21 cellular contexts compared by ENCODE assay signal in genomic region chr20:13364278-13365170, GRCh38.
DNase-seq lines count a peak whose midpoint lies in the region; ATAC-seq, FAIRE-seq and TF ChIP-seq lines count a peak whose summit lies in the region.
"Had no signal": no experiment of that assay in that cellular context is flagged by ENCODE, and none has a peak within 500 bp of the region (broad histone marks: within the 10 kb centered on the region; RNA-seq: fewer than 3 reads in every experiment).

No MANE protein-coding gene starts in this region.

- H3K79me2 ChIP-seq in HepG2 (ENCODE audit: insufficient read depth, low read length), result no peaks in the 10 kb centered on the region
- H3K79me2 ChIP-seq in H1 (ENCODE audit: control insufficient read depth in 1 of 2, insufficient read depth in 2 of 2, low read length in 2 of 2), result no peaks in the 10 kb centered on the region

- H3K4me1 ChIP-seq in HepG2 (ENCODE audit: insufficient read depth, low read length), result no peaks in the 10 kb centered on the region
- H3K4me1 ChIP-seq in right lobe of liver, result no peaks in the 10 kb centered on the region
- no peaks in the 10 kb centered on the region; a peak in 1 of 7 replicates for H3K4me1 ChIP-seq in H1 (replicated peaks in 1 of 4; ENCODE audit: control insufficient read depth in 3 of 4, insufficient read depth in 4 of 4, low read length in 3 of 4)
- H3K4me1 ChIP-seq in left lung, result no peaks in the 10 kb centered on the region
- H3K4me1 ChIP-seq: BE2C; BLaER1 treated with 17β-estradiol and CSF1 and Interleukin-3, amounts not matched to agents 10 nM and 100 nM had no signal

- H2BK15ac ChIP-seq in H1 (ENCODE audit: low read length), result peak overlapping the region; percentile 38; the same call in 1 of the 2 replicates

- H3K4me3 Mint-ChIP-seq in nephron progenitor cell, result no peak overlapping the region
- H3K4me3 Mint-ChIP-seq: CD14-positive monocyte; CD4-positive, alpha-beta T cell; CD8-positive, alpha-beta memory T cell; GM23338 had no signal

- 64% methylated on average over 6 of the region's 6 CpGs for WGBS in HepG2 (ENCODE audit: low lambda C conversion rate)
- WGBS in right lobe of liver (ENCODE audit: insufficient coverage, low coverage, low lambda C conversion rate, missing lambda C conversion rate), result 79% methylated on average over 3 of the region's 6 CpGs
- 92% methylated on average over 6 of the region's 6 CpGs; no CpG with 5 or more reads in 1 of the 2 experiments for WGBS in H1 (ENCODE audit: extremely low coverage in 1 of 2, insufficient coverage in 1 of 2, insufficient read length in 1 of 2, insufficient replicate concordance in 2 of 2, low coverage in 1 of 2, low lambda C conversion rate in 2 of 2, missing lambda C conversion rate in 1 of 2), 2 experiments

- no peak overlapping the region for H3K9ac ChIP-seq in HepG2 (ENCODE audit: insufficient read depth, low read depth, low read length)
- H3K9ac ChIP-seq in H1 (replicated peaks in 1 of 4; ENCODE audit: extremely low read depth in 1 of 4, low read depth in 3 of 4, low read length in 3 of 4), result no peak overlapping the region
- H3K9ac ChIP-seq: BLaER1 treated with 17β-estradiol and CSF1 and Interleukin-3, amounts not matched to agents 10 nM and 100 nM had no signal

- no peak overlapping the region for H3K14ac ChIP-seq in H1 (ENCODE audit: insufficient read length)

- TF ChIP-seq EP300 in HepG2 (IDR thresholded peaks at IDR 0.05; ENCODE audit: low read depth in 2 of 2, low read length in 2 of 2) (no peak), HepG2 (CRISPR knock-in tag; IDR thresholded peaks at IDR 0.05; ENCODE audit: borderline replicate concordance) (no peak), H1 (IDR thresholded peaks at IDR 0.05; ENCODE audit: borderline replicate concordance in 1 of 2, low read depth in 2 of 2, low read length in 2 of 2) (no peak)

- peak overlapping the region; percentile 55; the same call in 1 of the 2 replicates for H2BK12ac ChIP-seq in H1 (ENCODE audit: low read depth, low read length)

- H2BK5ac ChIP-seq in H1 (ENCODE audit: low read depth, low read length), result peak overlapping the region; percentile 22; the same call in 1 of the 2 replicates

- H3K4me3 ChIP-seq in HepG2 (replicated peaks in 1 of 3; ENCODE audit: insufficient read depth in 1 of 3, low read depth in 2 of 3, low read length in 3 of 3) (no peak overlapping the region), right lobe of liver (no peak overlapping the region), H1 (ENCODE audit: extremely low read depth in 1 of 4, insufficient read depth in 2 of 4, low read depth in 3 of 4, low read length in 4 of 4) (no peak overlapping the region), left lung (no peak overlapping the region)
- H3K4me3 ChIP-seq: BLaER1 treated with 17β-estradiol and CSF1 and Interleukin-3, amounts not matched to agents 10 nM and 100 nM; GM23338 had no signal

- H3K18ac ChIP-seq in H1 (ENCODE audit: extremely low read depth, low read length), result peak overlapping the region; percentile 10; the same call in 1 of the 2 replicates

- H3K56ac ChIP-seq in H1 (replicated peaks; ENCODE audit: insufficient read length, low read depth, low read length), result no peak overlapping the region

- in situ Hi-C loops in HepG2 (cut with HindIII; ENCODE audit: extremely low pct_ligation_motif_present, low pct_unique_long_range_greater_than_20kb), result no loop called here

- no peaks in the 10 kb centered on the region for H3K23me2 ChIP-seq in H1 (ENCODE audit: low read depth, low read length)

- H3K9me3 ChIP-seq in HepG2 (ENCODE audit: low read length), result no peaks in the 10 kb centered on the region
- H3K9me3 ChIP-seq in right lobe of liver, result no peaks in the 10 kb centered on the region
- no peaks in the 10 kb centered on the region for H3K9me3 ChIP-seq in H1 (ENCODE audit: insufficient read depth in 2 of 2, low read depth in 1 of 2, low read length in 1 of 2)
- H3K9me3 ChIP-seq in left lung, result peaks cover 0 to 5% of the 10 kb centered on the region in 2 donors
- H3K9me3 ChIP-seq: BE2C; BLaER1 treated with 17β-estradiol and CSF1 and Interleukin-3, amounts not matched to agents 10 nM and 100 nM had no signal

- no peaks in the 10 kb centered on the region for H3K36me3 Mint-ChIP-seq in nephron progenitor cell (ENCODE audit: low read depth)
- H3K36me3 Mint-ChIP-seq: CD14-positive monocyte had no signal

- H3K36me3 ChIP-seq in HepG2 (replicated peaks in 1 of 2; ENCODE audit: control insufficient read depth in 1 of 2, insufficient read depth in 2 of 2, low read length in 2 of 2) (no peaks in the 10 kb centered on the region), right lobe of liver (no peaks in the 10 kb centered on the region), H1 (ENCODE audit: control insufficient read depth in 2 of 4, insufficient read depth in 4 of 4, low read length in 3 of 4) (no peaks in the 10 kb centered on the region), left lung (no peaks in the 10 kb centered on the region)
- H3K36me3 ChIP-seq: BE2C; BLaER1 treated with 17β-estradiol and CSF1 and Interleukin-3, amounts not matched to agents 10 nM and 100 nM had no signal

- DNase-seq in HepG2 (ENCODE audit: low spot score) (no peak), right lobe of liver (no peak), H1 (ENCODE audit: low read depth in 1 of 2, low spot score in 2 of 2) (no peak), nephron progenitor cell (no peak), left lung (no peak)
- DNase-seq: BE2C; CD4-positive, alpha-beta T cell; CD8-positive, alpha-beta memory T cell; COR-L47; DMS153; DND-41; HCEC 1CT had no signal

- TF ChIP-seq POLR2A in HepG2 (IDR thresholded peaks at IDR 0.05; ENCODE audit: insufficient read depth in 1 of 2, low read depth in 2 of 2, low read length in 2 of 2) (no peak), right lobe of liver (IDR thresholded peaks at IDR 0.05) (no peak), H1 (IDR thresholded peaks at IDR 0.05; ENCODE audit: control extremely low read depth in 1 of 2, low read depth in 2 of 2, low read length in 2 of 2) (no peak)

- H4K20me1 ChIP-seq in HepG2 (ENCODE audit: insufficient read depth, low read length) (no peaks in the 10 kb centered on the region), H1 (replicated peaks in 1 of 2; ENCODE audit: control insufficient read depth in 1 of 2, insufficient read depth in 2 of 2, low read length in 2 of 2) (no peaks in the 10 kb centered on the region)
- H4K20me1 ChIP-seq: BLaER1 treated with 17β-estradiol and CSF1 and Interleukin-3, amounts not matched to agents 10 nM and 100 nM had no signal

- ATAC-seq in HepG2, result no peak
- ATAC-seq in right lobe of liver, result no peak
- no peak for ATAC-seq in GM18498 (IDR thresholded peaks at IDR 0.05; ENCODE audit: unreplicated experiment)
- ATAC-seq in left lung, result no peak
- ATAC-seq: GM23338 had no signal

- no peak overlapping the region for H2BK120ac ChIP-seq in H1 (replicated peaks; ENCODE audit: low read depth, low read length)

- CTCF ChIA-PET in HepG2 (lab: Yijun Ruan, JAX; ENCODE audit: low intra/inter-chr PET ratio, low total read pairs) (no interaction called here), H1 (lab: Charles Lee; ENCODE audit: partially characterized antibody) (interaction anchor here (1.1 kb wide), 1 partner anchor 8 kb away, joined by 4 read pairs; no protein-coding TSS in a partner anchor)

- H3K27me3 ChIP-seq in HepG2 (ENCODE audit: control insufficient read depth in 1 of 2, insufficient read depth in 2 of 2, low read length in 2 of 2) (no peaks in the 10 kb centered on the region), right lobe of liver (no peaks in the 10 kb centered on the region), H1 (replicated peaks in 1 of 4; ENCODE audit: control insufficient read depth in 3 of 4, extremely low read depth in 1 of 4, insufficient read depth in 3 of 4, low read length in 3 of 4) (no peaks in the 10 kb centered on the region), left lung (no peaks in the 10 kb centered on the region)
- H3K27me3 ChIP-seq: BE2C; BLaER1 treated with 17β-estradiol and CSF1 and Interleukin-3, amounts not matched to agents 10 nM and 100 nM had no signal

- peak overlapping the region; percentile 49 for H3K27ac Mint-ChIP-seq in nephron progenitor cell
- H3K27ac Mint-ChIP-seq: CD14-positive monocyte; CD4-positive, alpha-beta T cell; CD8-positive, alpha-beta memory T cell; GM23338 had no signal

- TF ChIP-seq RAD21 in HepG2 (CRISPR knock-in tag; IDR thresholded peaks at IDR 0.05) (no peak), H1 (IDR thresholded peaks at IDR 0.05 in 1 of 2, conservative IDR thresholded peaks at IDR 0.05 in 1 of 2; ENCODE audit: low read depth in 2 of 2, low read length in 2 of 2) (no peak)

- no peak overlapping the region for H3K23ac ChIP-seq in H1 (ENCODE audit: insufficient read length)

- peaks cover 5% of the 10 kb centered on the region for H3K4me1 Mint-ChIP-seq in nephron progenitor cell
- H3K4me1 Mint-ChIP-seq: CD14-positive monocyte; CD8-positive, alpha-beta memory T cell had no signal

- BruUV-seq in HepG2 (replicated peaks; lab: Mats Ljungman, UMichigan), result no TSS peak

- H2AK5ac ChIP-seq in H1 (ENCODE audit: low read depth, low read length), result no peak overlapping the region; the same call in 1 of the 2 replicates

- H3K9me3 Mint-ChIP-seq in nephron progenitor cell, result peaks cover 18% of the 10 kb centered on the region
- H3K9me3 Mint-ChIP-seq: GM23338 had no signal

- no peak overlapping the region for H3K4ac ChIP-seq in H1 (replicated peaks; ENCODE audit: insufficient read length, low read depth, low read length)

- peak overlapping the region; percentile 30 for H4K91ac ChIP-seq in H1 (replicated peaks; ENCODE audit: insufficient read length, low read length)

- H3K27me3 Mint-ChIP-seq in nephron progenitor cell (ENCODE audit: low read depth, poor library complexity), result peaks cover 2% of the 10 kb centered on the region
- H3K27me3 Mint-ChIP-seq: CD4-positive, alpha-beta T cell; CD8-positive, alpha-beta memory T cell had no signal

- H2BK20ac ChIP-seq in H1 (ENCODE audit: low read length), result peak overlapping the region; percentile 90; the same call in 1 of the 2 replicates

- H3K79me1 ChIP-seq in H1 (ENCODE audit: low read depth, low read length), result no peaks in the 10 kb centered on the region

- H3K4me2 ChIP-seq in HepG2 (ENCODE audit: low read depth, low read length) (no peak overlapping the region), H1 (ENCODE audit: insufficient read depth in 1 of 2, low read depth in 2 of 2, low read length in 2 of 2) (no peak overlapping the region)
- H3K4me2 ChIP-seq: BLaER1 treated with 17β-estradiol and CSF1 and Interleukin-3, amounts not matched to agents 10 nM and 100 nM; GM23338 had no signal

- POLR2A ChIA-PET in HepG2 (lab: Yijun Ruan, JAX) (no interaction called here), H1 (lab: Charles Lee; ENCODE audit: partially characterized antibody) (no interaction called here)

- H2AFZ ChIP-seq in HepG2 (ENCODE audit: low read length), result no peak overlapping the region
- H2AFZ ChIP-seq in H1 (ENCODE audit: low read length), result no peak overlapping the region
- H2AFZ ChIP-seq: GM23338 had no signal

- FAIRE-seq in HepG2 (lab: Jason Lieb, UNC) (no peak), H1 (lab: Jason Lieb, UNC) (no peak)
- FAIRE-seq: A204.1, G401.6, GM12892, H54 had no signal

- H3K27ac ChIP-seq in HepG2 (ENCODE audit: extremely low read length, insufficient read depth, low read length) (no peak overlapping the region), right lobe of liver (no peak overlapping the region), H1 (ENCODE audit: low read depth, low read length) (no peak overlapping the region), left lung (no peak overlapping the region)
- H3K27ac ChIP-seq: 22Rv1; BLaER1 treated with 17β-estradiol and CSF1 and Interleukin-3, amounts not matched to agents 10 nM and 100 nM had no signal

- TF ChIP-seq CTCF in HepG2 (CRISPR knock-in tag; IDR thresholded peaks at IDR 0.05), result no peak
- no peak for TF ChIP-seq CTCF in right lobe of liver (IDR thresholded peaks at IDR 0.05)
- no peak for TF ChIP-seq CTCF in H1 (IDR thresholded peaks at IDR 0.05; ENCODE audit: control extremely low read depth in 1 of 3, insufficient read depth in 1 of 3, low read depth in 1 of 3, low read length in 3 of 3)
- TF ChIP-seq CTCF in nephron progenitor cell (IDR thresholded peaks at IDR 0.05), result no peak
- no peak for TF ChIP-seq CTCF in left lung (IDR thresholded peaks at IDR 0.05)

- intact Hi-C loops in HepG2 (cut with micrococcal nuclease; ENCODE audit: unreplicated experiment), result no loop called here
- intact Hi-C loops in right lobe of liver (cut with DNase I), result no loop called here
- intact Hi-C loops in left lung (cut with DNase I), result no loop called here

- H4K5ac ChIP-seq in H1 (ENCODE audit: insufficient read length, low read depth, low read length), result no peak overlapping the region

- H4K8ac ChIP-seq in H1 (ENCODE audit: extremely low read depth, insufficient read depth, low read length), result no peak overlapping the region

Comparison
In these comparisons a context has a peak if more than half of its experiments do, and no peak if none do; other contexts are left out.
1. Of the 41 proteins assayed by ChIP-seq in both HepG2 and H1: peak only in HepG2: MAFK; only in H1: none; in both: none; in neither: 40.